Comparison of ENCODE assay signal across 1 cellular context in genomic region chr17:41825175-41825845, GRCh38.
TF ChIP-seq lines count a peak whose summit lies in the region.

No MANE protein-coding gene starts in this region.

TF ChIP-seq in HepG2, 621 proteins besides CTCF, POLR2A, EP300 and RAD21:
- TF ChIP-seq ZNF362 (CRISPR knock-in tag; IDR thresholded peaks at IDR 0.05; ENCODE audit: borderline replicate concordance) = no peak
- 0 out of 2 replicates have a peak, but pooled peaks have one; percentile 30 for TF ChIP-seq IRF1 (CRISPR knock-in tag; IDR thresholded peaks at IDR 0.05; ENCODE audit: low read depth)
- no peak for TF ChIP-seq CHCHD3 (CRISPR knock-in tag; IDR thresholded peaks at IDR 0.05)
- peak; percentile 57 for TF ChIP-seq ZNF687 (CRISPR knock-in tag; IDR thresholded peaks at IDR 0.05)
- TF ChIP-seq, protein P1, sequence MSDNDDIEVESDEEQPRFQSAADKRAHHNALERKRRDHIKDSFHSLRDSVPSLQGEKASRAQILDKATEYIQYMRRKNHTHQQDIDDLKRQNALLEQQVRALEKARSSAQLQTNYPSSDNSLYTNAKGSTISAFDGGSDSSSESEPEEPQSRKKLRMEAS (IDR thresholded peaks at IDR 0.05) = 0 out of 2 replicates have a peak, but pooled peaks have one; percentile 28
- no peak for TF ChIP-seq ZSCAN22 (CRISPR knock-in tag; IDR thresholded peaks at IDR 0.05)
- no peak for TF ChIP-seq ZNF264 (CRISPR knock-in tag; IDR thresholded peaks at IDR 0.05)
- TF ChIP-seq WIZ (CRISPR knock-in tag; IDR thresholded peaks at IDR 0.05) = no peak
- TF ChIP-seq RARA (CRISPR knock-in tag; IDR thresholded peaks at IDR 0.05) = no peak
- TF ChIP-seq ZNF263 (CRISPR knock-in tag; IDR thresholded peaks at IDR 0.05) = peak; percentile 65
- TF ChIP-seq, protein P2, sequence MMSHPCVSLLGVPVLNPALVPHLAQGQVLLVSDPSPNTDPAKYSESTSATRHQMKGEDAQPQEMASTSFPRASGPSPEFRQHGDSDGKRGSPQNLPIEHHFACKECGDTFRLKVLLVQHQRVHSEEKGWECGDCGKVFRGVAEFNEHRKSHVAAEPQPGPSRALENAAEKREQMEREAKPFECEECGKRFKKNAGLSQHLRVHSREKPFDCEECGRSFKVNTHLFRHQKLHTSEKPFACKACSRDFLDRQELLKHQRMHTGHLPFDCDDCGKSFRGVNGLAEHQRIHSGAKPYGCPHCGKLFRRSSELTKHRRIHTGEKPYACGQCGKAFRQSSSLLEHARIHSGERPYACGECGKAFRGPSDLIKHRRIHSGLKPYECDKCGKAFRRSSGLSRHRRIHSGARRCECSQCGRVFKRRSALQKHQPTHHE (CRISPR knock-in tag; IDR thresholded peaks at IDR 0.05; ENCODE audit: borderline replicate concordance) = no peak
- TF ChIP-seq, protein P3, sequence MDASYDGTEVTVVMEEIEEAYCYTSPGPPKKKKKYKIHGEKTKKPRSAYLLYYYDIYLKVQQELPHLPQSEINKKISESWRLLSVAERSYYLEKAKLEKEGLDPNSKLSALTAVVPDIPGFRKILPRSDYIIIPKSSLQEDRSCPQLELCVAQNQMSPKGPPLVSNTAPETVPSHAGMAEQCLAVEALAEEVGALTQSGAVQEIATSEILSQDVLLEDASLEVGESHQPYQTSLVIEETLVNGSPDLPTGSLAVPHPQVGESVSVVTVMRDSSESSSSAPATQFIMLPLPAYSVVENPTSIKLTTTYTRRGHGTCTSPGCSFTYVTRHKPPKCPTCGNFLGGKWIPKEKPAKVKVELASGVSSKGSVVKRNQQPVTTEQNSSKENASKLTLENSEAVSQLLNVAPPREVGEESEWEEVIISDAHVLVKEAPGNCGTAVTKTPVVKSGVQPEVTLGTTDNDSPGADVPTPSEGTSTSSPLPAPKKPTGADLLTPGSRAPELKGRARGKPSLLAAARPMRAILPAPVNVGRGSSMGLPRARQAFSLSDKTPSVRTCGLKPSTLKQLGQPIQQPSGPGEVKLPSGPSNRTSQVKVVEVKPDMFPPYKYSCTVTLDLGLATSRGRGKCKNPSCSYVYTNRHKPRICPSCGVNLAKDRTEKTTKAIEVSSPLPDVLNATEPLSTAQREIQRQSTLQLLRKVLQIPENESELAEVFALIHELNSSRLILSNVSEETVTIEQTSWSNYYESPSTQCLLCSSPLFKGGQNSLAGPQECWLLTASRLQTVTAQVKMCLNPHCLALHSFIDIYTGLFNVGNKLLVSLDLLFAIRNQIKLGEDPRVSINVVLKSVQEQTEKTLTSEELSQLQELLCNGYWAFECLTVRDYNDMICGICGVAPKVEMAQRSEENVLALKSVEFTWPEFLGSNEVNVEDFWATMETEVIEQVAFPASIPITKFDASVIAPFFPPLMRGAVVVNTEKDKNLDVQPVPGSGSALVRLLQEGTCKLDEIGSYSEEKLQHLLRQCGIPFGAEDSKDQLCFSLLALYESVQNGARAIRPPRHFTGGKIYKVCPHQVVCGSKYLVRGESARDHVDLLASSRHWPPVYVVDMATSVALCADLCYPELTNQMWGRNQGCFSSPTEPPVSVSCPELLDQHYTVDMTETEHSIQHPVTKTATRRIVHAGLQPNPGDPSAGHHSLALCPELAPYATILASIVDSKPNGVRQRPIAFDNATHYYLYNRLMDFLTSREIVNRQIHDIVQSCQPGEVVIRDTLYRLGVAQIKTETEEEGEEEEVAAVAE (CRISPR knock-in tag; IDR thresholded peaks at IDR 0.05; ENCODE audit: borderline replicate concordance) = no peak
- TF ChIP-seq MXD4 (CRISPR knock-in tag; IDR thresholded peaks at IDR 0.05) = no peak
- TF ChIP-seq ZNF564 (CRISPR knock-in tag; IDR thresholded peaks at IDR 0.05) = no peak
- TF ChIP-seq, protein P4, sequence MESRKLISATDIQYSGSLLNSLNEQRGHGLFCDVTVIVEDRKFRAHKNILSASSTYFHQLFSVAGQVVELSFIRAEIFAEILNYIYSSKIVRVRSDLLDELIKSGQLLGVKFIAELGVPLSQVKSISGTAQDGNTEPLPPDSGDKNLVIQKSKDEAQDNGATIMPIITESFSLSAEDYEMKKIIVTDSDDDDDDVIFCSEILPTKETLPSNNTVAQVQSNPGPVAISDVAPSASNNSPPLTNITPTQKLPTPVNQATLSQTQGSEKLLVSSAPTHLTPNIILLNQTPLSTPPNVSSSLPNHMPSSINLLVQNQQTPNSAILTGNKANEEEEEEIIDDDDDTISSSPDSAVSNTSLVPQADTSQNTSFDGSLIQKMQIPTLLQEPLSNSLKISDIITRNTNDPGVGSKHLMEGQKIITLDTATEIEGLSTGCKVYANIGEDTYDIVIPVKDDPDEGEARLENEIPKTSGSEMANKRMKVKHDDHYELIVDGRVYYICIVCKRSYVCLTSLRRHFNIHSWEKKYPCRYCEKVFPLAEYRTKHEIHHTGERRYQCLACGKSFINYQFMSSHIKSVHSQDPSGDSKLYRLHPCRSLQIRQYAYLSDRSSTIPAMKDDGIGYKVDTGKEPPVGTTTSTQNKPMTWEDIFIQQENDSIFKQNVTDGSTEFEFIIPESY (CRISPR knock-in tag; IDR thresholded peaks at IDR 0.05) = peak; percentile 84
- TF ChIP-seq ZNF644 (CRISPR knock-in tag; IDR thresholded peaks at IDR 0.05; ENCODE audit: low read depth) = no peak
- TF ChIP-seq HNRNPK (IDR thresholded peaks at IDR 0.05; ENCODE audit: low read depth, low read length, poor library complexity, severe bottlenecking) = no peak
- TF ChIP-seq RBM39 (IDR thresholded peaks at IDR 0.05; ENCODE audit: low read depth, low read length, poor library complexity, severe bottlenecking) = no peak
- no peak for TF ChIP-seq ZNF143 (CRISPR knock-in tag; IDR thresholded peaks at IDR 0.05)
- TF ChIP-seq, protein P5, sequence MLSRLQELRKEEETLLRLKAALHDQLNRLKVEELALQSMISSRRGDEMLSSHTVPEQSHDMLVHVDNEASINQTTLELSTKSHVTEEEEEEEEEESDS (CRISPR knock-in tag; IDR thresholded peaks at IDR 0.05; ENCODE audit: borderline replicate concordance) = no peak
- no peak for TF ChIP-seq TBX3 (IDR thresholded peaks at IDR 0.05; ENCODE audit: borderline replicate concordance)
- no peak for TF ChIP-seq NR2C2 (CRISPR knock-in tag; IDR thresholded peaks at IDR 0.05; ENCODE audit: borderline replicate concordance)
- peak; percentile 26; the same call in 1 of the 2 replicates for TF ChIP-seq GABPB1 (CRISPR knock-in tag; IDR thresholded peaks at IDR 0.05)
- no peak for TF ChIP-seq RORA (CRISPR knock-in tag; IDR thresholded peaks at IDR 0.05)
- TF ChIP-seq ZNF768 (CRISPR knock-in tag; IDR thresholded peaks at IDR 0.05) = peak; percentile 22; the same call in 1 of the 2 replicates
- peak; percentile 63 for TF ChIP-seq HNF4A (CRISPR knock-in tag; IDR thresholded peaks at IDR 0.05)
- TF ChIP-seq, protein P6, sequence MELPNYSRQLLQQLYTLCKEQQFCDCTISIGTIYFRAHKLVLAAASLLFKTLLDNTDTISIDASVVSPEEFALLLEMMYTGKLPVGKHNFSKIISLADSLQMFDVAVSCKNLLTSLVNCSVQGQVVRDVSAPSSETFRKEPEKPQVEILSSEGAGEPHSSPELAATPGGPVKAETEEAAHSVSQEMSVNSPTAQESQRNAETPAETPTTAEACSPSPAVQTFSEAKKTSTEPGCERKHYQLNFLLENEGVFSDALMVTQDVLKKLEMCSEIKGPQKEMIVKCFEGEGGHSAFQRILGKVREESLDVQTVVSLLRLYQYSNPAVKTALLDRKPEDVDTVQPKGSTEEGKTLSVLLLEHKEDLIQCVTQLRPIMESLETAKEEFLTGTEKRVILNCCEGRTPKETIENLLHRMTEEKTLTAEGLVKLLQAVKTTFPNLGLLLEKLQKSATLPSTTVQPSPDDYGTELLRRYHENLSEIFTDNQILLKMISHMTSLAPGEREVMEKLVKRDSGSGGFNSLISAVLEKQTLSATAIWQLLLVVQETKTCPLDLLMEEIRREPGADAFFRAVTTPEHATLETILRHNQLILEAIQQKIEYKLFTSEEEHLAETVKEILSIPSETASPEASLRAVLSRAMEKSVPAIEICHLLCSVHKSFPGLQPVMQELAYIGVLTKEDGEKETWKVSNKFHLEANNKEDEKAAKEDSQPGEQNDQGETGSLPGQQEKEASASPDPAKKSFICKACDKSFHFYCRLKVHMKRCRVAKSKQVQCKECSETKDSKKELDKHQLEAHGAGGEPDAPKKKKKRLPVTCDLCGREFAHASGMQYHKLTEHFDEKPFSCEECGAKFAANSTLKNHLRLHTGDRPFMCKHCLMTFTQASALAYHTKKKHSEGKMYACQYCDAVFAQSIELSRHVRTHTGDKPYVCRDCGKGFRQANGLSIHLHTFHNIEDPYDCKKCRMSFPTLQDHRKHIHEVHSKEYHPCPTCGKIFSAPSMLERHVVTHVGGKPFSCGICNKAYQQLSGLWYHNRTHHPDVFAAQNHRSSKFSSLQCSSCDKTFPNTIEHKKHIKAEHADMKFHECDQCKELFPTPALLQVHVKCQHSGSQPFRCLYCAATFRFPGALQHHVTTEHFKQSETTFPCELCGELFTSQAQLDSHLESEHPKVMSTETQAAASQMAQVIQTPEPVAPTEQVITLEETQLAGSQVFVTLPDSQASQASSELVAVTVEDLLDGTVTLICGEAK (IDR thresholded peaks at IDR 0.05) = no peak
- TF ChIP-seq, protein P6 (CRISPR knock-in tag; IDR thresholded peaks at IDR 0.05) = 0 out of 2 replicates have a peak, but pooled peaks have one; percentile 22
- TF ChIP-seq EHMT2 (IDR thresholded peaks at IDR 0.05; ENCODE audit: borderline replicate concordance, low read depth, low read length) = no peak
